1 cellular context compared by ENCODE assay signal in genomic region chr6:35737413-35738211, GRCh38.
TF ChIP-seq lines count a peak whose summit lies in the region.

No MANE protein-coding gene starts in this region.

TF ChIP-seq in HepG2, 621 proteins besides CTCF, POLR2A, EP300 and RAD21 (continued from another document and continues in another):
- no peak for TF ChIP-seq SNAPC4 (CRISPR knock-in tag; IDR thresholded peaks at IDR 0.05)
- TF ChIP-seq TEAD2 (CRISPR knock-in tag; IDR thresholded peaks at IDR 0.05): no peak
- no peak for TF ChIP-seq ZNF691 (CRISPR knock-in tag; IDR thresholded peaks at IDR 0.05; ENCODE audit: borderline replicate concordance, low read depth)
- TF ChIP-seq ZNF7 (CRISPR knock-in tag; IDR thresholded peaks at IDR 0.05): no peak
- no peak; the same call in 1 of the 2 replicates for TF ChIP-seq HDAC2 (CRISPR knock-in tag; IDR thresholded peaks at IDR 0.05)
- no peak for TF ChIP-seq ADNP (CRISPR knock-in tag; IDR thresholded peaks at IDR 0.05)
- no peak for TF ChIP-seq PAX8 (CRISPR knock-in tag; IDR thresholded peaks at IDR 0.05; ENCODE audit: borderline replicate concordance)
- no peak for TF ChIP-seq CREM (IDR thresholded peaks at IDR 0.05)
- no peak for TF ChIP-seq CREM (CRISPR knock-in tag; IDR thresholded peaks at IDR 0.05)
- TF ChIP-seq SKIL (CRISPR knock-in tag; IDR thresholded peaks at IDR 0.05; ENCODE audit: borderline replicate concordance): no peak
- 0 out of 2 replicates have a peak, but pooled peaks have one; percentile 23 for TF ChIP-seq WIZ (CRISPR knock-in tag; IDR thresholded peaks at IDR 0.05)
- no peak for TF ChIP-seq TMF1 (CRISPR knock-in tag; IDR thresholded peaks at IDR 0.05; ENCODE audit: low read depth)
- TF ChIP-seq ZNF878 (CRISPR knock-in tag; IDR thresholded peaks at IDR 0.05): no peak
- TF ChIP-seq FOSL1 (CRISPR knock-in tag; IDR thresholded peaks at IDR 0.05; ENCODE audit: borderline replicate concordance): no peak
- no peak for TF ChIP-seq MYPOP (CRISPR knock-in tag; IDR thresholded peaks at IDR 0.05)
- no peak for TF ChIP-seq SMYD3 (CRISPR knock-in tag; IDR thresholded peaks at IDR 0.05)
- no peak for TF ChIP-seq ATF1 (CRISPR knock-in tag; IDR thresholded peaks at IDR 0.05)
- no peak for TF ChIP-seq SNAPC5 (CRISPR knock-in tag; IDR thresholded peaks at IDR 0.05; ENCODE audit: borderline replicate concordance)
- no peak for TF ChIP-seq ZNF776 (CRISPR knock-in tag; IDR thresholded peaks at IDR 0.05)
- no peak for TF ChIP-seq ZNF572 (CRISPR knock-in tag; IDR thresholded peaks at IDR 0.05)
- TF ChIP-seq FOXC1 (CRISPR knock-in tag; IDR thresholded peaks at IDR 0.05; ENCODE audit: borderline replicate concordance): no peak
- no peak for TF ChIP-seq RBM39 (IDR thresholded peaks at IDR 0.05; ENCODE audit: low read depth, low read length, poor library complexity, severe bottlenecking)
- TF ChIP-seq ZNF597 (CRISPR knock-in tag; IDR thresholded peaks at IDR 0.05): no peak
- TF ChIP-seq HDAC1 (CRISPR knock-in tag; IDR thresholded peaks at IDR 0.05): no peak
- 0 out of 2 replicates have a peak, but pooled peaks have one; percentile 44 for TF ChIP-seq EHMT2 (IDR thresholded peaks at IDR 0.05; ENCODE audit: borderline replicate concordance, low read depth, low read length)
- TF ChIP-seq HNRNPL (IDR thresholded peaks at IDR 0.05; ENCODE audit: low read depth, low read length): no peak
- no peak for TF ChIP-seq ZNF615 (CRISPR knock-in tag; IDR thresholded peaks at IDR 0.05; ENCODE audit: borderline replicate concordance)
- no peak for TF ChIP-seq ZNF784 (CRISPR knock-in tag; IDR thresholded peaks at IDR 0.05; ENCODE audit: borderline replicate concordance)
- TF ChIP-seq TEF (CRISPR knock-in tag; IDR thresholded peaks at IDR 0.05): no peak
- no peak for TF ChIP-seq MBD4 (IDR thresholded peaks at IDR 0.05; ENCODE audit: borderline replicate concordance, low read length)
- no peak for TF ChIP-seq YY1 (IDR thresholded peaks at IDR 0.05; ENCODE audit: insufficient read depth, insufficient replicate concordance, low read depth, low read length)
- no peak; the same call in 1 of the 2 replicates for TF ChIP-seq ZNF574 (CRISPR knock-in tag; IDR thresholded peaks at IDR 0.05)
- TF ChIP-seq GABPB1 (CRISPR knock-in tag; IDR thresholded peaks at IDR 0.05): no peak
- TF ChIP-seq AFF4 (CRISPR knock-in tag; IDR thresholded peaks at IDR 0.05): no peak
- peak; percentile 76 for TF ChIP-seq ZNF280D (CRISPR knock-in tag; IDR thresholded peaks at IDR 0.05)
- peak; percentile 87 for TF ChIP-seq STAG1 (CRISPR knock-in tag; IDR thresholded peaks at IDR 0.05)
- TF ChIP-seq AKAP8 (CRISPR knock-in tag; IDR thresholded peaks at IDR 0.05): no peak
